Comparison of ENCODE assay signal across 1 cellular context in the genomic region with DNA sequence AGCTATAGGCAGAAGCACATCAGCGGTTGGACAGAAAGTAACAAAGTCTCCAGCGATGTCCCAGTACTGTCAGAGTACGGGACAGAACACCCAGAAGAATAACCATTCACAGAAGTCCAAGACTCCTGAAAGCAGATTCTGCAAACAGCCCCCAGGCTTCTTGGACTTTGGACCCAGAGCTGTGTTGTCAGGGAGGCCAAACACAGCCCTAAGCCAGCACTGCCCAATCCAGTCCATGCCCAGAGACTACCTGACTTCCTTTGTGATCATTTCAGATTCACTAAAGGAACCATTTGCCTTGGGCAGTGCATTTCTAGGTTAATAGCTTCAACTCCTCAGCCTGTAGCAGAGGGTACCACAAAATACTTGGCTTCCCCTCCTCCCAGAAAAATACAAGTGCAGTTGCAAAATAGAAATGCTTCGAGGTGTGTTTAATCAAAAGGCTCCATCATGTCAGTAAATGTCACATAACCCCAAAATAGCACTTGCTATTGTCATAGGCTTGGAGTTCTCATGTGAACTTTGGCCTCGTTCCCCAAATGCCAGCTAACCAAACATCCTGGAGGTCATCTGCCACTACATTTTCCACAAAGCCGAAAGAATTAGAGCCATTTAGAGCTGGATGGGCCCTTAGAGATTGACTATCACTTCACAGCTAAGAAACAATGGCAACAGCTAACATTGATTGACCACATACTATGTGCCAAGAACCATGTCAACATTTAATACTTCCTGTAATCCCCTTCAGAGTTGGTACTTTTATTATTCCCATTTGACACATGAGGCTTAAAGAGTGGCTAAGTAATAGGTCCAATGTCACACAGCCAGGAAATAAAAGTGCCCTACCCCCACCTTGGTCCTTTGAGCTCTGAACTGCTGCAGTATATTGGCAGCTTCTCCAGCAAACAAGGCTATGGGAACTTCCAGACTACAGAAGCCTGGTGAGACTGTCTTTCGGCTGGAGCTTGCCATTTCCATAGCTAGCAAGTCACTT.
TF ChIP-seq lines count a peak whose summit lies in the region.

No MANE protein-coding gene starts in this region.

TF ChIP-seq in HepG2, 621 proteins besides CTCF, POLR2A, EP300 and RAD21 (continued from another document and continues in another):
- TF ChIP-seq, protein P1, sequence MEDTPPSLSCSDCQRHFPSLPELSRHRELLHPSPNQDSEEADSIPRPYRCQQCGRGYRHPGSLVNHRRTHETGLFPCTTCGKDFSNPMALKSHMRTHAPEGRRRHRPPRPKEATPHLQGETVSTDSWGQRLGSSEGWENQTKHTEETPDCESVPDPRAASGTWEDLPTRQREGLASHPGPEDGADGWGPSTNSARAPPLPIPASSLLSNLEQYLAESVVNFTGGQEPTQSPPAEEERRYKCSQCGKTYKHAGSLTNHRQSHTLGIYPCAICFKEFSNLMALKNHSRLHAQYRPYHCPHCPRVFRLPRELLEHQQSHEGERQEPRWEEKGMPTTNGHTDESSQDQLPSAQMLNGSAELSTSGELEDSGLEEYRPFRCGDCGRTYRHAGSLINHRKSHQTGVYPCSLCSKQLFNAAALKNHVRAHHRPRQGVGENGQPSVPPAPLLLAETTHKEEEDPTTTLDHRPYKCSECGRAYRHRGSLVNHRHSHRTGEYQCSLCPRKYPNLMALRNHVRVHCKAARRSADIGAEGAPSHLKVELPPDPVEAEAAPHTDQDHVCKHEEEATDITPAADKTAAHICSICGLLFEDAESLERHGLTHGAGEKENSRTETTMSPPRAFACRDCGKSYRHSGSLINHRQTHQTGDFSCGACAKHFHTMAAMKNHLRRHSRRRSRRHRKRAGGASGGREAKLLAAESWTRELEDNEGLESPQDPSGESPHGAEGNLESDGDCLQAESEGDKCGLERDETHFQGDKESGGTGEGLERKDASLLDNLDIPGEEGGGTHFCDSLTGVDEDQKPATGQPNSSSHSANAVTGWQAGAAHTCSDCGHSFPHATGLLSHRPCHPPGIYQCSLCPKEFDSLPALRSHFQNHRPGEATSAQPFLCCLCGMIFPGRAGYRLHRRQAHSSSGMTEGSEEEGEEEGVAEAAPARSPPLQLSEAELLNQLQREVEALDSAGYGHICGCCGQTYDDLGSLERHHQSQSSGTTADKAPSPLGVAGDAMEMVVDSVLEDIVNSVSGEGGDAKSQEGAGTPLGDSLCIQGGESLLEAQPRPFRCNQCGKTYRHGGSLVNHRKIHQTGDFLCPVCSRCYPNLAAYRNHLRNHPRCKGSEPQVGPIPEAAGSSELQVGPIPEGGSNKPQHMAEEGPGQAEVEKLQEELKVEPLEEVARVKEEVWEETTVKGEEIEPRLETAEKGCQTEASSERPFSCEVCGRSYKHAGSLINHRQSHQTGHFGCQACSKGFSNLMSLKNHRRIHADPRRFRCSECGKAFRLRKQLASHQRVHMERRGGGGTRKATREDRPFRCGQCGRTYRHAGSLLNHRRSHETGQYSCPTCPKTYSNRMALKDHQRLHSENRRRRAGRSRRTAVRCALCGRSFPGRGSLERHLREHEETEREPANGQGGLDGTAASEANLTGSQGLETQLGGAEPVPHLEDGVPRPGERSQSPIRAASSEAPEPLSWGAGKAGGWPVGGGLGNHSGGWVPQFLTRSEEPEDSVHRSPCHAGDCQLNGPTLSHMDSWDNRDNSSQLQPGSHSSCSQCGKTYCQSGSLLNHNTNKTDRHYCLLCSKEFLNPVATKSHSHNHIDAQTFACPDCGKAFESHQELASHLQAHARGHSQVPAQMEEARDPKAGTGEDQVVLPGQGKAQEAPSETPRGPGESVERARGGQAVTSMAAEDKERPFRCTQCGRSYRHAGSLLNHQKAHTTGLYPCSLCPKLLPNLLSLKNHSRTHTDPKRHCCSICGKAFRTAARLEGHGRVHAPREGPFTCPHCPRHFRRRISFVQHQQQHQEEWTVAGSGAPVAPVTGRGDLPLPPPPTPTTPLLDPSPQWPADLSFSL (CRISPR knock-in tag; IDR thresholded peaks at IDR 0.05), result no peak
- no peak for TF ChIP-seq SRSF9 (IDR thresholded peaks at IDR 0.05; ENCODE audit: borderline replicate concordance, insufficient read depth, low read depth, low read length, poor library complexity, severe bottlenecking)
- TF ChIP-seq, protein P2, sequence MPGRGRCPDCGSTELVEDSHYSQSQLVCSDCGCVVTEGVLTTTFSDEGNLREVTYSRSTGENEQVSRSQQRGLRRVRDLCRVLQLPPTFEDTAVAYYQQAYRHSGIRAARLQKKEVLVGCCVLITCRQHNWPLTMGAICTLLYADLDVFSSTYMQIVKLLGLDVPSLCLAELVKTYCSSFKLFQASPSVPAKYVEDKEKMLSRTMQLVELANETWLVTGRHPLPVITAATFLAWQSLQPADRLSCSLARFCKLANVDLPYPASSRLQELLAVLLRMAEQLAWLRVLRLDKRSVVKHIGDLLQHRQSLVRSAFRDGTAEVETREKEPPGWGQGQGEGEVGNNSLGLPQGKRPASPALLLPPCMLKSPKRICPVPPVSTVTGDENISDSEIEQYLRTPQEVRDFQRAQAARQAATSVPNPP (CRISPR knock-in tag; IDR thresholded peaks at IDR 0.05), result no peak
- TF ChIP-seq SIX1 (CRISPR knock-in tag; IDR thresholded peaks at IDR 0.05; ENCODE audit: borderline replicate concordance), result 0 out of 2 replicates have a peak, but pooled peaks have one; percentile 47
- peak; percentile 11 for TF ChIP-seq XRCC5 (optimal IDR thresholded peaks at IDR 0.05; ENCODE audit: low read length)
- peak; percentile 10; the same call in 1 of the 2 replicates for TF ChIP-seq ESRRA (CRISPR knock-in tag; IDR thresholded peaks at IDR 0.05; ENCODE audit: low read depth)
- TF ChIP-seq SKI (IDR thresholded peaks at IDR 0.05; ENCODE audit: partially characterized antibody), result no peak
- no peak for TF ChIP-seq MYC (CRISPR knock-in tag; IDR thresholded peaks at IDR 0.05; ENCODE audit: borderline replicate concordance)
- TF ChIP-seq ZNF557 (CRISPR knock-in tag; IDR thresholded peaks at IDR 0.05), result no peak
- TF ChIP-seq, protein P3, sequence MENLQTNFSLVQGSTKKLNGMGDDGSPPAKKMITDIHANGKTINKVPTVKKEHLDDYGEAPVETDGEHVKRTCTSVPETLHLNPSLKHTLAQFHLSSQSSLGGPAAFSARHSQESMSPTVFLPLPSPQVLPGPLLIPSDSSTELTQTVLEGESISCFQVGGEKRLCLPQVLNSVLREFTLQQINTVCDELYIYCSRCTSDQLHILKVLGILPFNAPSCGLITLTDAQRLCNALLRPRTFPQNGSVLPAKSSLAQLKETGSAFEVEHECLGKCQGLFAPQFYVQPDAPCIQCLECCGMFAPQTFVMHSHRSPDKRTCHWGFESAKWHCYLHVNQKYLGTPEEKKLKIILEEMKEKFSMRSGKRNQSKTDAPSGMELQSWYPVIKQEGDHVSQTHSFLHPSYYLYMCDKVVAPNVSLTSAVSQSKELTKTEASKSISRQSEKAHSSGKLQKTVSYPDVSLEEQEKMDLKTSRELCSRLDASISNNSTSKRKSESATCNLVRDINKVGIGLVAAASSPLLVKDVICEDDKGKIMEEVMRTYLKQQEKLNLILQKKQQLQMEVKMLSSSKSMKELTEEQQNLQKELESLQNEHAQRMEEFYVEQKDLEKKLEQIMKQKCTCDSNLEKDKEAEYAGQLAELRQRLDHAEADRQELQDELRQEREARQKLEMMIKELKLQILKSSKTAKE (CRISPR knock-in tag; IDR thresholded peaks at IDR 0.05; ENCODE audit: borderline replicate concordance), result no peak
- TF ChIP-seq ZNF510 (CRISPR knock-in tag; IDR thresholded peaks at IDR 0.05; ENCODE audit: low read depth), result no peak
- TF ChIP-seq TP53 (CRISPR knock-in tag; conservative IDR thresholded peaks at IDR 0.05), result no peak
- TF ChIP-seq, protein P4, sequence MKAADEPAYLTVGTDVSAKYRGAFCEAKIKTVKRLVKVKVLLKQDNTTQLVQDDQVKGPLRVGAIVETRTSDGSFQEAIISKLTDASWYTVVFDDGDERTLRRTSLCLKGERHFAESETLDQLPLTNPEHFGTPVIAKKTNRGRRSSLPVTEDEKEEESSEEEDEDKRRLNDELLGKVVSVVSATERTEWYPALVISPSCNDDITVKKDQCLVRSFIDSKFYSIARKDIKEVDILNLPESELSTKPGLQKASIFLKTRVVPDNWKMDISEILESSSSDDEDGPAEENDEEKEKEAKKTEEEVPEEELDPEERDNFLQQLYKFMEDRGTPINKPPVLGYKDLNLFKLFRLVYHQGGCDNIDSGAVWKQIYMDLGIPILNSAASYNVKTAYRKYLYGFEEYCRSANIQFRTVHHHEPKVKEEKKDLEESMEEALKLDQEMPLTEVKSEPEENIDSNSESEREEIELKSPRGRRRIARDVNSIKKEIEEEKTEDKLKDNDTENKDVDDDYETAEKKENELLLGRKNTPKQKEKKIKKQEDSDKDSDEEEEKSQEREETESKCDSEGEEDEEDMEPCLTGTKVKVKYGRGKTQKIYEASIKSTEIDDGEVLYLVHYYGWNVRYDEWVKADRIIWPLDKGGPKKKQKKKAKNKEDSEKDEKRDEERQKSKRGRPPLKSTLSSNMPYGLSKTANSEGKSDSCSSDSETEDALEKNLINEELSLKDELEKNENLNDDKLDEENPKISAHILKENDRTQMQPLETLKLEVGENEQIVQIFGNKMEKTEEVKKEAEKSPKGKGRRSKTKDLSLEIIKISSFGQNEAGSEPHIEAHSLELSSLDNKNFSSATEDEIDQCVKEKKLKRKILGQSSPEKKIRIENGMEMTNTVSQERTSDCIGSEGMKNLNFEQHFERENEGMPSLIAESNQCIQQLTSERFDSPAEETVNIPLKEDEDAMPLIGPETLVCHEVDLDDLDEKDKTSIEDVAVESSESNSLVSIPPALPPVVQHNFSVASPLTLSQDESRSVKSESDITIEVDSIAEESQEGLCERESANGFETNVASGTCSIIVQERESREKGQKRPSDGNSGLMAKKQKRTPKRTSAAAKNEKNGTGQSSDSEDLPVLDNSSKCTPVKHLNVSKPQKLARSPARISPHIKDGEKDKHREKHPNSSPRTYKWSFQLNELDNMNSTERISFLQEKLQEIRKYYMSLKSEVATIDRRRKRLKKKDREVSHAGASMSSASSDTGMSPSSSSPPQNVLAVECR (CRISPR knock-in tag; IDR thresholded peaks at IDR 0.05; ENCODE audit: borderline replicate concordance), result no peak
- TF ChIP-seq JUN (CRISPR knock-in tag; IDR thresholded peaks at IDR 0.05), result no peak
- TF ChIP-seq PLRG1 (conservative IDR thresholded peaks at IDR 0.05), result no peak
- TF ChIP-seq SP4 (CRISPR knock-in tag; IDR thresholded peaks at IDR 0.05), result no peak
- peak; percentile 78 for TF ChIP-seq NR2F6 (IDR thresholded peaks at IDR 0.05)
- TF ChIP-seq NR2F6 (CRISPR knock-in tag; IDR thresholded peaks at IDR 0.05), result peak; percentile 76
- TF ChIP-seq, protein P5, sequence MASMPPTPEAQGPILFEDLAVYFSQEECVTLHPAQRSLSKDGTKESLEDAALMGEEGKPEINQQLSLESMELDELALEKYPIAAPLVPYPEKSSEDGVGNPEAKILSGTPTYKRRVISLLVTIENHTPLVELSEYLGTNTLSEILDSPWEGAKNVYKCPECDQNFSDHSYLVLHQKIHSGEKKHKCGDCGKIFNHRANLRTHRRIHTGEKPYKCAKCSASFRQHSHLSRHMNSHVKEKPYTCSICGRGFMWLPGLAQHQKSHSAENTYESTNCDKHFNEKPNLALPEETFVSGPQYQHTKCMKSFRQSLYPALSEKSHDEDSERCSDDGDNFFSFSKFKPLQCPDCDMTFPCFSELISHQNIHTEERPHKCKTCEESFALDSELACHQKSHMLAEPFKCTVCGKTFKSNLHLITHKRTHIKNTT (CRISPR knock-in tag; IDR thresholded peaks at IDR 0.05), result no peak
- no peak for TF ChIP-seq KDM3A (CRISPR knock-in tag; IDR thresholded peaks at IDR 0.05; ENCODE audit: low read depth)
- TF ChIP-seq KLF15 (CRISPR knock-in tag; IDR thresholded peaks at IDR 0.05; ENCODE audit: borderline replicate concordance), result no peak
- TF ChIP-seq RCOR2 (CRISPR knock-in tag; IDR thresholded peaks at IDR 0.05), result no peak
- TF ChIP-seq, protein P6, sequence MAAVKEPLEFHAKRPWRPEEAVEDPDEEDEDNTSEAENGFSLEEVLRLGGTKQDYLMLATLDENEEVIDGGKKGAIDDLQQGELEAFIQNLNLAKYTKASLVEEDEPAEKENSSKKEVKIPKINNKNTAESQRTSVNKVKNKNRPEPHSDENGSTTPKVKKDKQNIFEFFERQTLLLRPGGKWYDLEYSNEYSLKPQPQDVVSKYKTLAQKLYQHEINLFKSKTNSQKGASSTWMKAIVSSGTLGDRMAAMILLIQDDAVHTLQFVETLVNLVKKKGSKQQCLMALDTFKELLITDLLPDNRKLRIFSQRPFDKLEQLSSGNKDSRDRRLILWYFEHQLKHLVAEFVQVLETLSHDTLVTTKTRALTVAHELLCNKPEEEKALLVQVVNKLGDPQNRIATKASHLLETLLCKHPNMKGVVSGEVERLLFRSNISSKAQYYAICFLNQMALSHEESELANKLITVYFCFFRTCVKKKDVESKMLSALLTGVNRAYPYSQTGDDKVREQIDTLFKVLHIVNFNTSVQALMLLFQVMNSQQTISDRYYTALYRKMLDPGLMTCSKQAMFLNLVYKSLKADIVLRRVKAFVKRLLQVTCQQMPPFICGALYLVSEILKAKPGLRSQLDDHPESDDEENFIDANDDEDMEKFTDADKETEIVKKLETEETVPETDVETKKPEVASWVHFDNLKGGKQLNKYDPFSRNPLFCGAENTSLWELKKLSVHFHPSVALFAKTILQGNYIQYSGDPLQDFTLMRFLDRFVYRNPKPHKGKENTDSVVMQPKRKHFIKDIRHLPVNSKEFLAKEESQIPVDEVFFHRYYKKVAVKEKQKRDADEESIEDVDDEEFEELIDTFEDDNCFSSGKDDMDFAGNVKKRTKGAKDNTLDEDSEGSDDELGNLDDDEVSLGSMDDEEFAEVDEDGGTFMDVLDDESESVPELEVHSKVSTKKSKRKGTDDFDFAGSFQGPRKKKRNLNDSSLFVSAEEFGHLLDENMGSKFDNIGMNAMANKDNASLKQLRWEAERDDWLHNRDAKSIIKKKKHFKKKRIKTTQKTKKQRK (IDR thresholded peaks at IDR 0.05; ENCODE audit: low read length), result no peak
- TF ChIP-seq ZNF775 (CRISPR knock-in tag; IDR thresholded peaks at IDR 0.05; ENCODE audit: borderline replicate concordance), result no peak
- no peak for TF ChIP-seq ZNF672 (CRISPR knock-in tag; IDR thresholded peaks at IDR 0.05)
- TF ChIP-seq, protein P7, sequence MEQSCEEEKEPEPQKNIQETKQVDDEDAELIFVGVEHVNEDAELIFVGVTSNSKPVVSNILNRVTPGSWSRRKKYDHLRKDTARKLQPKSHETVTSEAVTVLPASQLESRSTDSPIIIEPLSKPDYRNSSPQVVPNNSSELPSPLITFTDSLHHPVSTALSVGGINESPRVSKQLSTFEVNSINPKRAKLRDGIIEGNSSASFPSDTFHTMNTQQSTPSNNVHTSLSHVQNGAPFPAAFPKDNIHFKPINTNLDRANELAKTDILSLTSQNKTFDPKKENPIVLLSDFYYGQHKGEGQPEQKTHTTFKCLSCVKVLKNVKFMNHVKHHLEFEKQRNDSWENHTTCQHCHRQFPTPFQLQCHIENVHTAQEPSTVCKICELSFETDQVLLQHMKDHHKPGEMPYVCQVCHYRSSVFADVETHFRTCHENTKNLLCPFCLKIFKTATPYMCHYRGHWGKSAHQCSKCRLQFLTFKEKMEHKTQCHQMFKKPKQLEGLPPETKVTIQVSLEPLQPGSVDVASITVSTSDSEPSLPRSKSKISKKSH (CRISPR knock-in tag; IDR thresholded peaks at IDR 0.05; ENCODE audit: borderline replicate concordance), result no peak
- peak; percentile 70 for TF ChIP-seq TEAD3 (CRISPR knock-in tag; optimal IDR thresholded peaks at IDR 0.05; ENCODE audit: borderline replicate concordance)
- TF ChIP-seq ZNF136 (CRISPR knock-in tag; IDR thresholded peaks at IDR 0.05; ENCODE audit: low read depth), result no peak
